In genomic region chr1:77906624-77907023, GRCh38 we compare ENCODE assay signal across 2 cellular contexts.
TF ChIP-seq lines count a peak whose summit lies in the region.

No MANE protein-coding gene starts in this region.

TF ChIP-seq in IMR-90, 13 proteins besides CTCF, POLR2A, EP300 and RAD21:
- TF ChIP-seq NFE2L2 (IDR thresholded peaks at IDR 0.05; ENCODE audit: low read depth, low read length): no peak
- TF ChIP-seq CEBPB (IDR thresholded peaks at IDR 0.05; ENCODE audit: low read depth, low read length): no peak
- TF ChIP-seq, protein P1, sequence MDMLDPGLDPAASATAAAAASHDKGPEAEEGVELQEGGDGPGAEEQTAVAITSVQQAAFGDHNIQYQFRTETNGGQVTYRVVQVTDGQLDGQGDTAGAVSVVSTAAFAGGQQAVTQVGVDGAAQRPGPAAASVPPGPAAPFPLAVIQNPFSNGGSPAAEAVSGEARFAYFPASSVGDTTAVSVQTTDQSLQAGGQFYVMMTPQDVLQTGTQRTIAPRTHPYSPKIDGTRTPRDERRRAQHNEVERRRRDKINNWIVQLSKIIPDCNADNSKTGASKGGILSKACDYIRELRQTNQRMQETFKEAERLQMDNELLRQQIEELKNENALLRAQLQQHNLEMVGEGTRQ (IDR thresholded peaks at IDR 0.05; ENCODE audit: low read depth, low read length): no peak
- no peak for TF ChIP-seq RCOR1 (IDR thresholded peaks at IDR 0.05; ENCODE audit: insufficient replicate concordance, low read length)
- TF ChIP-seq ELK1 (IDR thresholded peaks at IDR 0.05; ENCODE audit: borderline replicate concordance, low read depth, low read length): no peak
- TF ChIP-seq RFX5 (IDR thresholded peaks at IDR 0.05; ENCODE audit: low read depth, low read length): no peak
- TF ChIP-seq CHD1 (IDR thresholded peaks at IDR 0.05; ENCODE audit: low read depth, low read length): no peak
- TF ChIP-seq FOS (IDR thresholded peaks at IDR 0.05; ENCODE audit: low read depth, low read length): no peak
- TF ChIP-seq MAFK (IDR thresholded peaks at IDR 0.05; ENCODE audit: low read depth, low read length): no peak
- no peak for TF ChIP-seq SMC3 (IDR thresholded peaks at IDR 0.05; ENCODE audit: low read depth, low read length)
- no peak for TF ChIP-seq MAZ (IDR thresholded peaks at IDR 0.05; ENCODE audit: borderline replicate concordance, low read depth, low read length)
- TF ChIP-seq MXI1 (IDR thresholded peaks at IDR 0.05; ENCODE audit: borderline replicate concordance, low read depth, low read length): no peak

TF ChIP-seq in K562, 482 proteins besides CTCF, POLR2A, EP300 and RAD21:
- TF ChIP-seq ELF1 (tag; IDR thresholded peaks at IDR 0.05) (no peak), GTF3C2 (IDR thresholded peaks at IDR 0.05; ENCODE audit: borderline replicate concordance, extremely low read depth, insufficient read length) (no peak), ZNF121 (CRISPR knock-in tag; conservative IDR thresholded peaks at IDR 0.05) (peak; percentile 93), CHCHD3 (CRISPR knock-in tag; IDR thresholded peaks at IDR 0.05) (no peak)
